In genomic region chr12:123543541-123543940, GRCh38 we compare ENCODE assay signal across 1 cellular context.
TF ChIP-seq lines count a peak whose summit lies in the region.

No MANE protein-coding gene starts in this region.

TF ChIP-seq in HepG2, 621 proteins besides CTCF, POLR2A, EP300 and RAD21:
- TF ChIP-seq ZNF790 (CRISPR knock-in tag; IDR thresholded peaks at IDR 0.05; ENCODE audit: borderline replicate concordance) (peak; percentile 97), ZBTB8A (CRISPR knock-in tag; IDR thresholded peaks at IDR 0.05; ENCODE audit: borderline replicate concordance, low read depth) (no peak), MEIS1 (CRISPR knock-in tag; IDR thresholded peaks at IDR 0.05; ENCODE audit: borderline replicate concordance) (no peak), ZBTB42 (CRISPR knock-in tag; IDR thresholded peaks at IDR 0.05) (no peak), ZNF543 (CRISPR knock-in tag; IDR thresholded peaks at IDR 0.05) (no peak)
- TF ChIP-seq, protein P1, sequence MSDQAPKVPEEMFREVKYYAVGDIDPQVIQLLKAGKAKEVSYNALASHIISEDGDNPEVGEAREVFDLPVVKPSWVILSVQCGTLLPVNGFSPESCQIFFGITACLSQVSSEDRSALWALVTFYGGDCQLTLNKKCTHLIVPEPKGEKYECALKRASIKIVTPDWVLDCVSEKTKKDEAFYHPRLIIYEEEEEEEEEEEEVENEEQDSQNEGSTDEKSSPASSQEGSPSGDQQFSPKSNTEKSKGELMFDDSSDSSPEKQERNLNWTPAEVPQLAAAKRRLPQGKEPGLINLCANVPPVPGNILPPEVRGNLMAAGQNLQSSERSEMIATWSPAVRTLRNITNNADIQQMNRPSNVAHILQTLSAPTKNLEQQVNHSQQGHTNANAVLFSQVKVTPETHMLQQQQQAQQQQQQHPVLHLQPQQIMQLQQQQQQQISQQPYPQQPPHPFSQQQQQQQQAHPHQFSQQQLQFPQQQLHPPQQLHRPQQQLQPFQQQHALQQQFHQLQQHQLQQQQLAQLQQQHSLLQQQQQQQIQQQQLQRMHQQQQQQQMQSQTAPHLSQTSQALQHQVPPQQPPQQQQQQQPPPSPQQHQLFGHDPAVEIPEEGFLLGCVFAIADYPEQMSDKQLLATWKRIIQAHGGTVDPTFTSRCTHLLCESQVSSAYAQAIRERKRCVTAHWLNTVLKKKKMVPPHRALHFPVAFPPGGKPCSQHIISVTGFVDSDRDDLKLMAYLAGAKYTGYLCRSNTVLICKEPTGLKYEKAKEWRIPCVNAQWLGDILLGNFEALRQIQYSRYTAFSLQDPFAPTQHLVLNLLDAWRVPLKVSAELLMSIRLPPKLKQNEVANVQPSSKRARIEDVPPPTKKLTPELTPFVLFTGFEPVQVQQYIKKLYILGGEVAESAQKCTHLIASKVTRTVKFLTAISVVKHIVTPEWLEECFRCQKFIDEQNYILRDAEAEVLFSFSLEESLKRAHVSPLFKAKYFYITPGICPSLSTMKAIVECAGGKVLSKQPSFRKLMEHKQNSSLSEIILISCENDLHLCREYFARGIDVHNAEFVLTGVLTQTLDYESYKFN (CRISPR knock-in tag; conservative IDR thresholded peaks at IDR 0.05), result no peak
- TF ChIP-seq, protein P2, sequence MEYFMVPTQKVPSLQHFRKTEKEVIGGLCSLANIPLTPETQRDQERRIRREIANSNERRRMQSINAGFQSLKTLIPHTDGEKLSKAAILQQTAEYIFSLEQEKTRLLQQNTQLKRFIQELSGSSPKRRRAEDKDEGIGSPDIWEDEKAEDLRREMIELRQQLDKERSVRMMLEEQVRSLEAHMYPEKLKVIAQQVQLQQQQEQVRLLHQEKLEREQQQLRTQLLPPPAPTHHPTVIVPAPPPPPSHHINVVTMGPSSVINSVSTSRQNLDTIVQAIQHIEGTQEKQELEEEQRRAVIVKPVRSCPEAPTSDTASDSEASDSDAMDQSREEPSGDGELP (IDR thresholded peaks at IDR 0.05; ENCODE audit: borderline replicate concordance, low read depth), result no peak
- TF ChIP-seq, protein P3, sequence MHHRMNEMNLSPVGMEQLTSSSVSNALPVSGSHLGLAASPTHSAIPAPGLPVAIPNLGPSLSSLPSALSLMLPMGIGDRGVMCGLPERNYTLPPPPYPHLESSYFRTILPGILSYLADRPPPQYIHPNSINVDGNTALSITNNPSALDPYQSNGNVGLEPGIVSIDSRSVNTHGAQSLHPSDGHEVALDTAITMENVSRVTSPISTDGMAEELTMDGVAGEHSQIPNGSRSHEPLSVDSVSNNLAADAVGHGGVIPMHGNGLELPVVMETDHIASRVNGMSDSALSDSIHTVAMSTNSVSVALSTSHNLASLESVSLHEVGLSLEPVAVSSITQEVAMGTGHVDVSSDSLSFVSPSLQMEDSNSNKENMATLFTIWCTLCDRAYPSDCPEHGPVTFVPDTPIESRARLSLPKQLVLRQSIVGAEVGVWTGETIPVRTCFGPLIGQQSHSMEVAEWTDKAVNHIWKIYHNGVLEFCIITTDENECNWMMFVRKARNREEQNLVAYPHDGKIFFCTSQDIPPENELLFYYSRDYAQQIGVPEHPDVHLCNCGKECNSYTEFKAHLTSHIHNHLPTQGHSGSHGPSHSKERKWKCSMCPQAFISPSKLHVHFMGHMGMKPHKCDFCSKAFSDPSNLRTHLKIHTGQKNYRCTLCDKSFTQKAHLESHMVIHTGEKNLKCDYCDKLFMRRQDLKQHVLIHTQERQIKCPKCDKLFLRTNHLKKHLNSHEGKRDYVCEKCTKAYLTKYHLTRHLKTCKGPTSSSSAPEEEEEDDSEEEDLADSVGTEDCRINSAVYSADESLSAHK (CRISPR knock-in tag; IDR thresholded peaks at IDR 0.05; ENCODE audit: borderline replicate concordance), result no peak
- TF ChIP-seq, protein P4, sequence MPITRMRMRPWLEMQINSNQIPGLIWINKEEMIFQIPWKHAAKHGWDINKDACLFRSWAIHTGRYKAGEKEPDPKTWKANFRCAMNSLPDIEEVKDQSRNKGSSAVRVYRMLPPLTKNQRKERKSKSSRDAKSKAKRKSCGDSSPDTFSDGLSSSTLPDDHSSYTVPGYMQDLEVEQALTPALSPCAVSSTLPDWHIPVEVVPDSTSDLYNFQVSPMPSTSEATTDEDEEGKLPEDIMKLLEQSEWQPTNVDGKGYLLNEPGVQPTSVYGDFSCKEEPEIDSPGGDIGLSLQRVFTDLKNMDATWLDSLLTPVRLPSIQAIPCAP (CRISPR knock-in tag; IDR thresholded peaks at IDR 0.05; ENCODE audit: low read depth), result no peak
